Comparison of ENCODE assay signal across 12 cellular contexts in the genomic region with DNA sequence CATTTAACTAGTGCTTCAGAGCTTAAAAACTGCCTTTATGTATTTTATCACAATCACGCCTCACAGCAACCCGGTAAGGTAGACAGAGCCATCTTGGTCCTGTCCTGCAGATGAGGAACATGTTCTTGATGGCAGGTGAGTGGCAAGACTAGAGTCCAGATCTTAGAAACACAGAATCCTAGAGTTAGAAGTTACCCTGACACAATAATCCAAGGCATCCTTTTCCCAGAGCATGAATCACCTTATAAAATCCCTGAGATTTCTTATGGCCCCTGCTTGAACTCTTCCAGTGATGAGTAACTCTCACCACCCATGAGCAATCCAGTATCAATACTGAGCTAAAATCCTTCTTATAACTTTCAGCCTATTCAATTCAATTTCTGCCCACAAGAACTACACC. TPM values are rescaled to one million over a fixed set of nuclear protein-coding genes. Genes with fewer than 3 reads are reported as not detected.
DNase-seq lines count a peak whose midpoint lies in the region; ATAC-seq, FAIRE-seq and TF ChIP-seq lines count a peak whose summit lies in the region.
"Had no signal": no experiment of that assay in that cellular context is flagged by ENCODE, and none has a peak within 500 bp of the region (broad histone marks: within the 10 kb centered on the region; RNA-seq: fewer than 3 reads in every experiment).

No MANE protein-coding gene starts in this region.

- H3K4me3 ChIP-seq in SJSA1, result no peak overlapping the region
- no peak overlapping the region for H3K4me3 ChIP-seq in foreskin fibroblast (ENCODE audit: low read depth in 1 of 2, low read length in 2 of 2)
- no peak overlapping the region for H3K4me3 ChIP-seq in CD8-positive, alpha-beta memory T cell (ENCODE audit: low read length)

- peaks cover 33% of the 10 kb centered on the region for H3K36me3 Mint-ChIP-seq in activated naive CD4-positive, alpha-beta T cell treated with anti-CD3 and anti-CD28 coated beads for 36 hours (ENCODE audit: low read depth)
- H3K36me3 Mint-ChIP-seq in stimulated activated memory B cell treated with anti-CD40 and anti-IgM and Interleukin-4, amounts not matched to agents 10 μg/mL and 1 μg/mL and 100 μg/mL, for 72 hours, result peaks cover 59% of the 10 kb centered on the region
- H3K36me3 Mint-ChIP-seq in CD8-positive, alpha-beta memory T cell, result peaks cover 6 to 66% (median 18%) of the 10 kb centered on the region in 3 donors

- H3K27me3 ChIP-seq in SJSA1 (replicated peaks), result no peaks in the 10 kb centered on the region
- no peaks in the 10 kb centered on the region for H3K27me3 ChIP-seq in CD8-positive, alpha-beta memory T cell (ENCODE audit: insufficient read depth, low read length, poor library complexity, severe bottlenecking)

- peak overlapping the region; percentile 48 for H3K27ac Mint-ChIP-seq in activated naive CD4-positive, alpha-beta T cell treated with anti-CD3 and anti-CD28 coated beads for 36 hours
- peak overlapping the region; percentile 42 for H3K27ac Mint-ChIP-seq in stimulated activated memory B cell treated with anti-CD40 and anti-IgM and Interleukin-4, amounts not matched to agents 10 μg/mL and 1 μg/mL and 100 μg/mL, for 72 hours
- H3K27ac Mint-ChIP-seq in CD8-positive, alpha-beta memory T cell, result peak overlapping the region in 1 of 8 donors; percentile 8

- no peak for TF ChIP-seq CTCF in foreskin fibroblast (IDR thresholded peaks at IDR 0.05; ENCODE audit: low read depth, low read length)
- no peak for TF ChIP-seq CTCF in D721Med (IDR thresholded peaks at IDR 0.05; ENCODE audit: insufficient read depth, missing control alignments)

- no peak for FAIRE-seq in D721Med (lab: Jason Lieb, UNC)

- POLR2A ChIA-PET in CD8-positive, alpha-beta memory T cell (lab: Charles Lee), result no interaction called here

- ATAC-seq in stimulated activated memory B cell treated with anti-CD40 and anti-IgM and Interleukin-4, amounts not matched to agents 10 μg/mL and 1 μg/mL and 100 μg/mL, for 72 hours, result no peak
- no peak for ATAC-seq in GM19467 (IDR thresholded peaks at IDR 0.05; ENCODE audit: unreplicated experiment)

- H3K36me3 ChIP-seq in SJSA1, result no peaks in the 10 kb centered on the region
- H3K36me3 ChIP-seq in CD8-positive, alpha-beta memory T cell (ENCODE audit: insufficient read depth, low read length), result peaks cover 2% of the 10 kb centered on the region

- peaks cover 37% of the 10 kb centered on the region for H3K4me1 Mint-ChIP-seq in activated naive CD4-positive, alpha-beta T cell treated with anti-CD3 and anti-CD28 coated beads for 36 hours (ENCODE audit: low read depth)
- H3K4me1 Mint-ChIP-seq in stimulated activated memory B cell treated with anti-CD40 and anti-IgM and Interleukin-4, amounts not matched to agents 10 μg/mL and 1 μg/mL and 100 μg/mL, for 72 hours, result peaks cover 19% of the 10 kb centered on the region
- peaks cover 0 to 8% (median 4%) of the 10 kb centered on the region in 3 donors for H3K4me1 Mint-ChIP-seq in CD8-positive, alpha-beta memory T cell

- no peak overlapping the region for H3K4me3 Mint-ChIP-seq in activated naive CD4-positive, alpha-beta T cell treated with anti-CD3 and anti-CD28 coated beads for 36 hours
- H3K4me3 Mint-ChIP-seq in stimulated activated memory B cell treated with anti-CD40 and anti-IgM and Interleukin-4, amounts not matched to agents 10 μg/mL and 1 μg/mL and 100 μg/mL, for 72 hours, result no peak overlapping the region
- no peak overlapping the region for H3K4me3 Mint-ChIP-seq in CD8-positive, alpha-beta memory T cell
- H3K4me3 Mint-ChIP-seq: brain, naive B cell had no signal

- peaks cover 3% of the 10 kb centered on the region for H3K9me3 Mint-ChIP-seq in activated naive CD4-positive, alpha-beta T cell treated with anti-CD3 and anti-CD28 coated beads for 36 hours
- H3K9me3 Mint-ChIP-seq in stimulated activated memory B cell treated with anti-CD40 and anti-IgM and Interleukin-4, amounts not matched to agents 10 μg/mL and 1 μg/mL and 100 μg/mL, for 72 hours, result no peaks in the 10 kb centered on the region
- no peaks in the 10 kb centered on the region for H3K9me3 Mint-ChIP-seq in CD8-positive, alpha-beta memory T cell
- H3K9me3 Mint-ChIP-seq: brain, naive B cell had no signal

- no peaks in the 10 kb centered on the region for H3K27me3 Mint-ChIP-seq in activated naive CD4-positive, alpha-beta T cell treated with anti-CD3 and anti-CD28 coated beads for 36 hours (ENCODE audit: low read depth)
- H3K27me3 Mint-ChIP-seq in stimulated activated memory B cell treated with anti-CD40 and anti-IgM and Interleukin-4, amounts not matched to agents 10 μg/mL and 1 μg/mL and 100 μg/mL, for 72 hours, result no peaks in the 10 kb centered on the region
- no peaks in the 10 kb centered on the region for H3K27me3 Mint-ChIP-seq in CD8-positive, alpha-beta memory T cell
- H3K27me3 Mint-ChIP-seq: brain, naive B cell had no signal

- intact Hi-C loops in activated naive CD4-positive, alpha-beta T cell treated with anti-CD3 and anti-CD28 coated beads for 36 hours (cut with micrococcal nuclease), result loop anchor here (1.0 kb wide), 1 partner anchor 403 kb away; a partner anchor contains a TSS

- H3K4me1 ChIP-seq in SJSA1 (replicated peaks), result peaks cover 22% of the 10 kb centered on the region
- H3K4me1 ChIP-seq in CD8-positive, alpha-beta memory T cell (ENCODE audit: insufficient read depth, low read length), result no peaks in the 10 kb centered on the region

- H3K27ac ChIP-seq in SJSA1, result peak overlapping the region; percentile 35
- H3K27ac ChIP-seq in CD8-positive, alpha-beta memory T cell (ENCODE audit: low read depth, low read length), result no peak overlapping the region

- no peak for DNase-seq in activated naive CD4-positive, alpha-beta T cell treated with anti-CD3 and anti-CD28 coated beads for 36 hours
- DNase-seq in activated naive CD4-positive, alpha-beta T cell treated with anti-CD3 and anti-CD28 coated beads, Interleukin-2, amount 50 U/mL, for 16 hours, result no peak
- DNase-seq in SJSA1 (ENCODE audit: low read depth in 1 of 2, low spot score in 2 of 2), result peak in 1 of 2 experiments; percentile 43
- DNase-seq in foreskin fibroblast, result peak; percentile 71 to 90
- DNase-seq in CD8-positive, alpha-beta memory T cell, result no peak
- DNase-seq in D721Med (ENCODE audit: insufficient read length, low spot score), result no peak
- DNase-seq: naive B cell; stimulated activated CD4-positive, alpha-beta T cell treated with anti-CD3 and anti-CD28 coated beads, Interleukin-4, amount 100 ng/mL, for 4 hours; trophoblast cell had no signal

- CTCF ChIA-PET in activated naive CD4-positive, alpha-beta T cell treated with anti-CD3 and anti-CD28 coated beads for 36 hours (lab: Charles Lee), result interaction anchor here (0.7 to 1.3 kb wide), 3 partner anchors 15 to 395 kb away, joined by 3 to 4 read pairs (median 3); no protein-coding TSS in a partner anchor
- CTCF ChIA-PET in CD8-positive, alpha-beta memory T cell (lab: Charles Lee), result no interaction called here

- no peaks in the 10 kb centered on the region for H3K9me3 ChIP-seq in SJSA1 (replicated peaks)
- no peaks in the 10 kb centered on the region for H3K9me3 ChIP-seq in CD8-positive, alpha-beta memory T cell (ENCODE audit: low read length)

RNA-seq across cellular contexts. Expression of a gene that starts 16.9 kb away (rescaled TPM):
- 1 to 10 TPM in 1 of 2 experiments, under 1 TPM in 1; 0.72 to 1.5 TPM for total RNA-seq in activated naive CD4-positive, alpha-beta T cell treated with anti-CD3 and anti-CD28 coated beads for 36 hours
- total RNA-seq in SJSA1 (2014; rRNA removed; shearing (Covaris generic)), result 0.97 TPM in 1 of 2 replicates, not detected in the other
- total RNA-seq in CD8-positive, alpha-beta memory T cell, result 1 to 10 TPM; 2.2 to 3.2 TPM
- polyA plus RNA-seq in CD8-positive, alpha-beta memory T cell, result 2.0 TPM

RNA-seq across cellular contexts. Expression of a gene that starts 33.7 kb away (rescaled TPM):
- 100 to 1,000 TPM; 104 to 113 TPM for total RNA-seq in activated naive CD4-positive, alpha-beta T cell treated with anti-CD3 and anti-CD28 coated beads for 36 hours
- 36.0 and 73.6 TPM in 2 replicates for total RNA-seq in SJSA1 (2014; rRNA removed; shearing (Covaris generic))
- total RNA-seq in CD8-positive, alpha-beta memory T cell, result 100 to 1,000 TPM; 105 to 108 TPM
- 82.4 TPM for polyA plus RNA-seq in CD8-positive, alpha-beta memory T cell

RNA-seq across cellular contexts. Expression of a gene that starts 45.8 kb away (rescaled TPM):
- total RNA-seq in activated naive CD4-positive, alpha-beta T cell treated with anti-CD3 and anti-CD28 coated beads for 36 hours, result under 1 TPM in 1 of 2 experiments, not detected in 1; 0.19 TPM
- 0.16 and 1.4 TPM in 2 replicates for total RNA-seq in SJSA1 (2014; rRNA removed; shearing (Covaris generic))
- total RNA-seq in CD8-positive, alpha-beta memory T cell, result under 1 TPM in 1 of 2 experiments, not detected in 1; 0.16 TPM
- polyA plus RNA-seq in CD8-positive, alpha-beta memory T cell, result not detected

RNA-seq across cellular contexts. Expression of a gene that starts 59.3 kb away (rescaled TPM):
- total RNA-seq in activated naive CD4-positive, alpha-beta T cell treated with anti-CD3 and anti-CD28 coated beads for 36 hours, result under 1 TPM; 0.26 to 0.57 TPM
- total RNA-seq in SJSA1 (2014; rRNA removed; shearing (Covaris generic)), result 0.18 and 0.34 TPM in 2 replicates
- under 1 TPM; 0.64 to 0.77 TPM for total RNA-seq in CD8-positive, alpha-beta memory T cell
- 0.45 TPM for polyA plus RNA-seq in CD8-positive, alpha-beta memory T cell

Comparison
In these comparisons a context has a peak if more than half of its experiments do, and no peak if none do; other contexts are left out.
1. DNase-seq: peak in foreskin fibroblast (2 of 2); none in activated naive CD4-positive, alpha-beta T cell treated with anti-CD3 and anti-CD28 coated beads for 36 hours (single experiment), activated naive CD4-positive, alpha-beta T cell treated with anti-CD3 and anti-CD28 coated beads, Interleukin-2, amount 50 U/mL, for 16 hours (single experiment), CD8-positive, alpha-beta memory T cell (0 of 5) and D721Med (single experiment).